ENCODE assay signal across 8 cellular contexts in genomic region chr13:52665325-52665724, GRCh38. TPM values are rescaled to one million over a fixed set of nuclear protein-coding genes. Genes with fewer than 3 reads are reported as not detected.
DNase-seq lines count a peak whose midpoint lies in the region; ATAC-seq, FAIRE-seq and TF ChIP-seq lines count a peak whose summit lies in the region.

No MANE protein-coding gene starts in this region.

- TF ChIP-seq POLR2A in endothelial cell of umbilical vein (IDR thresholded peaks at IDR 0.05; ENCODE audit: low read depth, low read length) = no peak

- H3K4me3 ChIP-seq in endothelial cell of umbilical vein (replicated peaks in 1 of 3; ENCODE audit: insufficient read depth in 1 of 3, low read depth in 1 of 3, low read length in 3 of 3) (no peak overlapping the region), smooth muscle cell (no peak overlapping the region)

- H3K36me3 ChIP-seq in endothelial cell of umbilical vein (ENCODE audit: control insufficient read depth in 2 of 2, extremely low read depth in 1 of 2, insufficient read depth in 2 of 2, low read length in 2 of 2) = peaks cover 5 to 25% of the 10 kb centered on the region in 2 experiments
- peaks cover 23% of the 10 kb centered on the region for H3K36me3 ChIP-seq in smooth muscle cell (ENCODE audit: low read depth)

- intact Hi-C loops in activated CD4-positive, alpha-beta T cell treated with anti-CD3 and anti-CD28 coated beads for 36 hours (cut with DNase I, micrococcal nuclease) = loop anchor here in 1 of 2 experiments (1.0 to 5.0 kb wide), 2 partner anchors 144 to 302 kb away; no protein-coding TSS in a partner anchor
- intact Hi-C loops in endothelial cell of umbilical vein (cut with micrococcal nuclease) = loop anchor here (1.0 to 2.0 kb wide), 4 partner anchors 74 to 303 kb away; partner anchors contain the start of gene CNMD

- H3K27ac ChIP-seq in endothelial cell of umbilical vein (ENCODE audit: insufficient read depth, low read depth, low read length) (no peak overlapping the region), smooth muscle cell (ENCODE audit: low read depth) (no peak overlapping the region)

- no TSS peak for BruUV-seq in endothelial cell of umbilical vein (replicated peaks; lab: Mats Ljungman, UMichigan)

- H3K27me3 Mint-ChIP-seq in activated CD4-positive, alpha-beta T cell treated with anti-CD3 and anti-CD28 coated beads for 36 hours = no peaks in the 10 kb centered on the region

- H3K9me3 ChIP-seq in endothelial cell of umbilical vein (replicated peaks; ENCODE audit: control insufficient read depth, insufficient read depth, low read length) (no peaks in the 10 kb centered on the region), smooth muscle cell (replicated peaks; ENCODE audit: low read depth) (no peaks in the 10 kb centered on the region)

- peaks cover 4% of the 10 kb centered on the region for H3K4me1 Mint-ChIP-seq in activated CD4-positive, alpha-beta T cell treated with anti-CD3 and anti-CD28 coated beads for 36 hours

- no peaks in the 10 kb centered on the region for H4K20me1 ChIP-seq in endothelial cell of umbilical vein (replicated peaks; ENCODE audit: control insufficient read depth, extremely low read depth, insufficient read depth, low read length)
- peaks cover 43% of the 10 kb centered on the region for H4K20me1 ChIP-seq in smooth muscle cell (ENCODE audit: low read depth)

- DNase-seq in activated CD4-positive, alpha-beta T cell treated with anti-CD3 and anti-CD28 coated beads for 36 hours = no peak
- no peak for DNase-seq in activated CD4-positive, alpha-beta T cell treated with anti-CD3 and anti-CD28 coated beads, Interleukin-2, amount 50 U/mL, for 48 hours
- DNase-seq in NCI-H2227 (lab: John Stamatoyannopoulos, UW; ENCODE audit: unreplicated experiment) (peak; percentile 28), endothelial cell of umbilical vein (ENCODE audit: low read depth, low spot score) (peak; percentile 46), smooth muscle cell (lab: John Stamatoyannopoulos, UW; ENCODE audit: unreplicated experiment) (no peak), NCI-H1930 (lab: John Stamatoyannopoulos, UW) (no peak)
- DNase-seq in activated CD4-positive, alpha-beta T cell treated with anti-CD3 and anti-CD28 coated beads, Interleukin-2, amount 50 U/mL, for 1 hour = no peak

- no peak overlapping the region for H3K27ac Mint-ChIP-seq in activated CD4-positive, alpha-beta T cell treated with anti-CD3 and anti-CD28 coated beads for 36 hours

- no peak overlapping the region for H3K4me2 ChIP-seq in endothelial cell of umbilical vein (ENCODE audit: insufficient read depth, low read length)
- no peak overlapping the region for H3K4me2 ChIP-seq in smooth muscle cell

- no peaks in the 10 kb centered on the region for H3K9me3 Mint-ChIP-seq in activated CD4-positive, alpha-beta T cell treated with anti-CD3 and anti-CD28 coated beads for 36 hours (ENCODE audit: low read depth)

- POLR2A ChIA-PET in activated CD4-positive, alpha-beta T cell treated with anti-CD3 and anti-CD28 coated beads for 36 hours (lab: Charles Lee) = interaction anchor here (0.7 to 1.3 kb wide), 3 partner anchors 13 to 216 kb away, joined by 3 to 5 read pairs (median 4); partner anchors contain the start of gene SUGT1
- POLR2A ChIA-PET in endothelial cell of umbilical vein (lab: Charles Lee) = interaction anchor here (0.6 kb wide), 1 partner anchor 13 kb away, joined by 3 read pairs; the partner anchor contains the start of gene SUGT1

- ATAC-seq in activated CD4-positive, alpha-beta T cell treated with anti-CD3 and anti-CD28 coated beads for 36 hours = peak; percentile 26
- ATAC-seq in GM21529 (IDR thresholded peaks at IDR 0.05; ENCODE audit: unreplicated experiment) = no peak

- dilution Hi-C loops in endothelial cell of umbilical vein (cut with MboI; ENCODE audit: extremely low pct_ligation_motif_present, low sequenced_read_pairs) = no loop called here

- H3K9me1 ChIP-seq in endothelial cell of umbilical vein (replicated peaks; ENCODE audit: control insufficient read depth, extremely low read depth, insufficient read depth, low read length) = no peaks in the 10 kb centered on the region

- H3K36me3 Mint-ChIP-seq in activated CD4-positive, alpha-beta T cell treated with anti-CD3 and anti-CD28 coated beads for 36 hours (ENCODE audit: low read depth) = peaks cover 35% of the 10 kb centered on the region

- peak in 1 of 2 donors; percentile 34 for TF ChIP-seq CTCF in endothelial cell of umbilical vein (IDR thresholded peaks at IDR 0.05; ENCODE audit: extremely low read depth in 1 of 2, insufficient read depth in 1 of 2, low read depth in 1 of 2, low read length in 2 of 2)
- TF ChIP-seq CTCF in smooth muscle cell (IDR thresholded peaks at IDR 0.05; ENCODE audit: borderline replicate concordance, insufficient read depth, poor library complexity, severe bottlenecking) = peak; percentile 50

- no peaks in the 10 kb centered on the region for H3K4me1 ChIP-seq in endothelial cell of umbilical vein (ENCODE audit: control insufficient read depth, extremely low read depth, insufficient read depth, low read length)
- H3K4me1 ChIP-seq in smooth muscle cell (ENCODE audit: low read depth) = no peaks in the 10 kb centered on the region

- no peaks in the 10 kb centered on the region for H3F3A ChIP-seq in smooth muscle cell (ENCODE audit: low read depth)

- H2AFZ ChIP-seq in endothelial cell of umbilical vein (ENCODE audit: low read depth, low read length) = no peak overlapping the region
- H2AFZ ChIP-seq in smooth muscle cell (ENCODE audit: low read depth) = no peak overlapping the region

- H3K4me3 Mint-ChIP-seq in activated CD4-positive, alpha-beta T cell treated with anti-CD3 and anti-CD28 coated beads for 36 hours = no peak overlapping the region

- FAIRE-seq in endothelial cell of umbilical vein (lab: Jason Lieb, UNC) = no peak

- peaks cover 14% of the 10 kb centered on the region for H3K79me2 ChIP-seq in endothelial cell of umbilical vein (ENCODE audit: control insufficient read depth, insufficient read depth, low read length)
- peaks cover 9% of the 10 kb centered on the region for H3K79me2 ChIP-seq in smooth muscle cell (ENCODE audit: low read depth)

- no peak overlapping the region for H3K9ac ChIP-seq in endothelial cell of umbilical vein (replicated peaks; ENCODE audit: extremely low read depth, insufficient read depth, low read length)
- H3K9ac ChIP-seq in smooth muscle cell (ENCODE audit: low read depth) = no peak overlapping the region

- CTCF ChIA-PET in activated CD4-positive, alpha-beta T cell treated with anti-CD3 and anti-CD28 coated beads for 36 hours (lab: Charles Lee) = interaction anchor here (0.7 to 5.2 kb wide), 15 partner anchors 8 to 1176 kb away, joined by 3 to 53 read pairs (median 4); partner anchors contain the start of genes PCDH8 and SUGT1
- CTCF ChIA-PET in endothelial cell of umbilical vein (lab: Charles Lee) = interaction anchor here (0.5 to 3.4 kb wide), 30 partner anchors 9 to 585 kb away, joined by 3 to 73 read pairs (median 6); partner anchors contain the start of genes HNRNPA1L2, PCDH8 and SUGT1

- no peaks in the 10 kb centered on the region for H3K27me3 ChIP-seq in endothelial cell of umbilical vein (ENCODE audit: control insufficient read depth in 2 of 2, insufficient read depth in 2 of 2, low read length in 2 of 2)
- H3K27me3 ChIP-seq in smooth muscle cell (ENCODE audit: low read depth) = no peaks in the 10 kb centered on the region

TF ChIP-seq in endothelial cell of umbilical vein, 7 proteins besides CTCF, POLR2A, EP300 and RAD21:
- TF ChIP-seq, protein P1, sequence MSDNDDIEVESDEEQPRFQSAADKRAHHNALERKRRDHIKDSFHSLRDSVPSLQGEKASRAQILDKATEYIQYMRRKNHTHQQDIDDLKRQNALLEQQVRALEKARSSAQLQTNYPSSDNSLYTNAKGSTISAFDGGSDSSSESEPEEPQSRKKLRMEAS (IDR thresholded peaks at IDR 0.05; ENCODE audit: insufficient read depth, insufficient read length) = no peak
- TF ChIP-seq FOS (IDR thresholded peaks at IDR 0.05; ENCODE audit: borderline replicate concordance, insufficient read depth, low read length) (no peak), GATA2 (IDR thresholded peaks at IDR 0.05; ENCODE audit: insufficient read depth, insufficient read length, low read depth, low read length) (no peak), EZH2 (IDR thresholded peaks at IDR 0.05; ENCODE audit: borderline replicate concordance, low read depth, low read length, severe bottlenecking) (no peak), JUN (IDR thresholded peaks at IDR 0.05; ENCODE audit: borderline replicate concordance, insufficient read depth, insufficient read length, low read depth) (no peak), MYC (IDR thresholded peaks at IDR 0.05; ENCODE audit: low read depth, low read length) (no peak), POLR2AphosphoS5 (IDR thresholded peaks at IDR 0.05; ENCODE audit: insufficient read depth, low read depth, low read length) (no peak)
TF ChIP-seq in endothelial cell of umbilical vein: peak in this region for 0.

RNA-seq across cellular contexts. Expression of gene SUGT1, which starts 12.7 kb away (rescaled TPM):
- 10 to 100 TPM; 58.3 to 64.8 TPM for total RNA-seq in activated CD4-positive, alpha-beta T cell treated with anti-CD3 and anti-CD28 coated beads for 36 hours
- total RNA-seq in endothelial cell of umbilical vein = 74.2 and 78.8 TPM in 2 replicates
- polyA plus RNA-seq in endothelial cell of umbilical vein = 15.2 and 21.7 TPM in 2 replicates
- polyA plus RNA-seq in endothelial cell of umbilical vein (2011; cell fraction: cytosol; rRNA removed) = 31.3 and 36.6 TPM in 2 replicates
- polyA plus RNA-seq in endothelial cell of umbilical vein (2011; cell fraction: nucleus; rRNA removed) = 25.0 and 34.0 TPM in 2 replicates
- 67.7 and 98.6 TPM in 2 replicates for polyA plus RNA-seq in endothelial cell of umbilical vein (2012)
- 40.1 and 45.0 TPM in 2 replicates for polyA minus RNA-seq in endothelial cell of umbilical vein
- polyA minus RNA-seq in endothelial cell of umbilical vein (2011; cell fraction: cytosol; rRNA and poly(A)+ RNA removed) = 12.8 TPM
- polyA minus RNA-seq in endothelial cell of umbilical vein (2011; cell fraction: nucleus; rRNA and poly(A)+ RNA removed) = 27.3 and 28.7 TPM in 2 replicates
- total RNA-seq in smooth muscle cell = 42.9 and 54.3 TPM in 2 replicates
- 64.4 and 78.8 TPM in 2 replicates for polyA plus RNA-seq in smooth muscle cell

RNA-seq across cellular contexts. Expression of gene HNRNPA1L2, which starts 23.1 kb away (rescaled TPM):
- total RNA-seq in activated CD4-positive, alpha-beta T cell treated with anti-CD3 and anti-CD28 coated beads for 36 hours = 1 to 10 TPM; 6.9 to 8.9 TPM
- total RNA-seq in endothelial cell of umbilical vein = 11.7 and 12.4 TPM in 2 replicates
- 3.7 and 5.4 TPM in 2 replicates for polyA plus RNA-seq in endothelial cell of umbilical vein
- polyA plus RNA-seq in endothelial cell of umbilical vein (2011; cell fraction: cytosol; rRNA removed) = 10.3 and 12.2 TPM in 2 replicates
- 35.2 and 38.3 TPM in 2 replicates for polyA plus RNA-seq in endothelial cell of umbilical vein (2011; cell fraction: nucleus; rRNA removed)
- polyA plus RNA-seq in endothelial cell of umbilical vein (2012) = 19.5 and 26.5 TPM in 2 replicates
- polyA minus RNA-seq in endothelial cell of umbilical vein = 6.2 and 7.1 TPM in 2 replicates
- 1.2 TPM for polyA minus RNA-seq in endothelial cell of umbilical vein (2011; cell fraction: cytosol; rRNA and poly(A)+ RNA removed)
- 9.7 and 14.2 TPM in 2 replicates for polyA minus RNA-seq in endothelial cell of umbilical vein (2011; cell fraction: nucleus; rRNA and poly(A)+ RNA removed)
- 4.7 and 7.8 TPM in 2 replicates for total RNA-seq in smooth muscle cell
- polyA plus RNA-seq in smooth muscle cell = 9.5 and 11.9 TPM in 2 replicates

Comparison
In these comparisons a context has a peak if more than half of its experiments do, and no peak if none do; other contexts are left out.
1. DNase-seq: peak in NCI-H2227 (single experiment) and endothelial cell of umbilical vein (single experiment); none in activated CD4-positive, alpha-beta T cell treated with anti-CD3 and anti-CD28 coated beads for 36 hours (single experiment), activated CD4-positive, alpha-beta T cell treated with anti-CD3 and anti-CD28 coated beads, Interleukin-2, amount 50 U/mL, for 48 hours (0 of 2), smooth muscle cell (single experiment), NCI-H1930 (0 of 2) and activated CD4-positive, alpha-beta T cell treated with anti-CD3 and anti-CD28 coated beads, Interleukin-2, amount 50 U/mL, for 1 hour (single experiment).